In the genomic region with DNA sequence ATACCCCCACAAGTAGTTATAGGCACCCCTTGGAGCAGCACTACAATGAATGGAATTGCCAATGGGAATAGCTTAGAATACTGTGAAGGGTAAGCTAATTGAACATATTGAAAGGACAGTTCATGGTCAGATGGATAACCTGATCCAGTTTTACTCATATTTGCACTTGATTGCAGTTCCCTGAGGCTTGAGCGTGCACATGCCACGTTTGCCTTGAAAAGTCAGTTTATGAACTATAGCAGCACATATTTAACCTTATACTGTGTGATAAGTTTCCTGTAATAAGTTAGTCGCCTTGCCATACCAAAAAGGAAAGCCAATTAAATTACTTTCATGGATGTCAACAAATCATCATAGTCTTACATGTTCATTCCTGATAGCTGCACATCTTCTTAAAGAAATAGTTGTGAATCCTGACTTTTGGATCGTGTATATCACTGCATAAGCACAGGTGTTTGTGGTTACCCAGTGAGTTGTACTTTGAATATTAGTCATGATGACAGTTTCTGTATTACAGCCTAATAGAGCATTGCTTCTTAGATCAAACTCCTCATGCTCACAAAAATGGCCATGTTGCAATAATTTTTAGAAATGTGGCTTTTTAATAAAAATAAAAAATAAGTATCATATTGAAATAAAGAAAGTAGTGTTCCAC, we compare ENCODE assay signal across 1 cellular context.
A peak's percentile ranks its signal among the peaks of the same experiment; 100 is the strongest.
TF ChIP-seq lines count a peak whose summit lies in the region.

No MANE protein-coding gene starts in this region.

TF ChIP-seq in GM12878, 131 proteins besides CTCF, POLR2A, EP300 and RAD21 (continued from another document and continues in another):
- TF ChIP-seq, protein P1, sequence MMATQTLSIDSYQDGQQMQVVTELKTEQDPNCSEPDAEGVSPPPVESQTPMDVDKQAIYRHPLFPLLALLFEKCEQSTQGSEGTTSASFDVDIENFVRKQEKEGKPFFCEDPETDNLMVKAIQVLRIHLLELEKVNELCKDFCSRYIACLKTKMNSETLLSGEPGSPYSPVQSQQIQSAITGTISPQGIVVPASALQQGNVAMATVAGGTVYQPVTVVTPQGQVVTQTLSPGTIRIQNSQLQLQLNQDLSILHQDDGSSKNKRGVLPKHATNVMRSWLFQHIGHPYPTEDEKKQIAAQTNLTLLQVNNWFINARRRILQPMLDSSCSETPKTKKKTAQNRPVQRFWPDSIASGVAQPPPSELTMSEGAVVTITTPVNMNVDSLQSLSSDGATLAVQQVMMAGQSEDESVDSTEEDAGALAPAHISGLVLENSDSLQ (IDR thresholded peaks at IDR 0.05): no peak
- TF ChIP-seq CREB1 (IDR thresholded peaks at IDR 0.05; ENCODE audit: low read depth): 0 out of 2 replicates have a peak, but pooled peaks have one; percentile 26
- TF ChIP-seq WRNIP1 (IDR thresholded peaks at IDR 0.05; ENCODE audit: borderline replicate concordance, low read depth, low read length): no peak
- no peak for TF ChIP-seq YY1 (IDR thresholded peaks at IDR 0.05; ENCODE audit: low read depth, low read length)
- TF ChIP-seq CBFB (IDR thresholded peaks at IDR 0.05; ENCODE audit: low read depth): peak; percentile 84
- TF ChIP-seq PAX8 (IDR thresholded peaks at IDR 0.05): no peak
- TF ChIP-seq FOS (IDR thresholded peaks at IDR 0.05; ENCODE audit: borderline replicate concordance, extremely low read depth, insufficient read length): no peak
- peak in 1 of 2 experiments; percentile 58; a peak in 1 of 4 replicates for TF ChIP-seq CEBPB (IDR thresholded peaks at IDR 0.05; ENCODE audit: borderline replicate concordance in 1 of 2, low read depth in 2 of 2, low read length in 2 of 2)
- TF ChIP-seq TCF12 (IDR thresholded peaks at IDR 0.05; ENCODE audit: low read depth, low read length): peak; percentile 88; the same call in 1 of the 2 replicates
- TF ChIP-seq, protein P2, sequence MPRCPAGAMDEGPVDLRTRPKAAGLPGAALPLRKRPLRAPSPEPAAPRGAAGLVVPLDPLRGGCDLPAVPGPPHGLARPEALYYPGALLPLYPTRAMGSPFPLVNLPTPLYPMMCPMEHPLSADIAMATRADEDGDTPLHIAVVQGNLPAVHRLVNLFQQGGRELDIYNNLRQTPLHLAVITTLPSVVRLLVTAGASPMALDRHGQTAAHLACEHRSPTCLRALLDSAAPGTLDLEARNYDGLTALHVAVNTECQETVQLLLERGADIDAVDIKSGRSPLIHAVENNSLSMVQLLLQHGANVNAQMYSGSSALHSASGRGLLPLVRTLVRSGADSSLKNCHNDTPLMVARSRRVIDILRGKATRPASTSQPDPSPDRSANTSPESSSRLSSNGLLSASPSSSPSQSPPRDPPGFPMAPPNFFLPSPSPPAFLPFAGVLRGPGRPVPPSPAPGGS (IDR thresholded peaks at IDR 0.05; ENCODE audit: borderline replicate concordance, insufficient read depth, low read depth, low read length, poor library complexity, severe bottlenecking): peak; percentile 29
- TF ChIP-seq NFIC (IDR thresholded peaks at IDR 0.05; ENCODE audit: low read depth, low read length): peak; percentile 95
- 0 out of 2 replicates have a peak, but pooled peaks have one; percentile 41 for TF ChIP-seq EED (IDR thresholded peaks at IDR 0.05; ENCODE audit: low read depth)
- peak; percentile 46 to 61; a peak in 2 of 4 replicates for TF ChIP-seq IKZF2 (IDR thresholded peaks at IDR 0.05)
- TF ChIP-seq PML (IDR thresholded peaks at IDR 0.05; ENCODE audit: low read length): 0 out of 2 replicates have a peak, but pooled peaks have one; percentile 45
- TF ChIP-seq CHD1 (IDR thresholded peaks at IDR 0.05; ENCODE audit: low read depth, low read length): no peak
- TF ChIP-seq ZNF217 (IDR thresholded peaks at IDR 0.05): no peak
- TF ChIP-seq PAX5 (IDR thresholded peaks at IDR 0.05; ENCODE audit: borderline replicate concordance, low read depth, low read length): no peak
- peak; percentile 99 for TF ChIP-seq RUNX3 (IDR thresholded peaks at IDR 0.05; ENCODE audit: low read length)
- TF ChIP-seq MTA3 (IDR thresholded peaks at IDR 0.05; ENCODE audit: borderline replicate concordance, low read length): 0 out of 2 replicates have a peak, but pooled peaks have one; percentile 31
- no peak for TF ChIP-seq ZBED1 (IDR thresholded peaks at IDR 0.05; ENCODE audit: borderline replicate concordance)
- TF ChIP-seq, protein P3, sequence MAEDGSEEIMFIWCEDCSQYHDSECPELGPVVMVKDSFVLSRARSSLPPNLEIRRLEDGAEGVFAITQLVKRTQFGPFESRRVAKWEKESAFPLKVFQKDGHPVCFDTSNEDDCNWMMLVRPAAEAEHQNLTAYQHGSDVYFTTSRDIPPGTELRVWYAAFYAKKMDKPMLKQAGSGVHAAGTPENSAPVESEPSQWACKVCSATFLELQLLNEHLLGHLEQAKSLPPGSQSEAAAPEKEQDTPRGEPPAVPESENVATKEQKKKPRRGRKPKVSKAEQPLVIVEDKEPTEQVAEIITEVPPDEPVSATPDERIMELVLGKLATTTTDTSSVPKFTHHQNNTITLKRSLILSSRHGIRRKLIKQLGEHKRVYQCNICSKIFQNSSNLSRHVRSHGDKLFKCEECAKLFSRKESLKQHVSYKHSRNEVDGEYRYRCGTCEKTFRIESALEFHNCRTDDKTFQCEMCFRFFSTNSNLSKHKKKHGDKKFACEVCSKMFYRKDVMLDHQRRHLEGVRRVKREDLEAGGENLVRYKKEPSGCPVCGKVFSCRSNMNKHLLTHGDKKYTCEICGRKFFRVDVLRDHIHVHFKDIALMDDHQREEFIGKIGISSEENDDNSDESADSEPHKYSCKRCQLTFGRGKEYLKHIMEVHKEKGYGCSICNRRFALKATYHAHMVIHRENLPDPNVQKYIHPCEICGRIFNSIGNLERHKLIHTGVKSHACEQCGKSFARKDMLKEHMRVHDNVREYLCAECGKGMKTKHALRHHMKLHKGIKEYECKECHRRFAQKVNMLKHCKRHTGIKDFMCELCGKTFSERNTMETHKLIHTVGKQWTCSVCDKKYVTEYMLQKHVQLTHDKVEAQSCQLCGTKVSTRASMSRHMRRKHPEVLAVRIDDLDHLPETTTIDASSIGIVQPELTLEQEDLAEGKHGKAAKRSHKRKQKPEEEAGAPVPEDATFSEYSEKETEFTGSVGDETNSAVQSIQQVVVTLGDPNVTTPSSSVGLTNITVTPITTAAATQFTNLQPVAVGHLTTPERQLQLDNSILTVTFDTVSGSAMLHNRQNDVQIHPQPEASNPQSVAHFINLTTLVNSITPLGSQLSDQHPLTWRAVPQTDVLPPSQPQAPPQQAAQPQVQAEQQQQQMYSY (CRISPR knock-in tag; IDR thresholded peaks at IDR 0.05): no peak
- no peak for TF ChIP-seq SMAD5 (IDR thresholded peaks at IDR 0.05; ENCODE audit: low read depth)
- no peak for TF ChIP-seq BRCA1 (IDR thresholded peaks at IDR 0.05; ENCODE audit: low read depth, low read length)
- no peak for TF ChIP-seq SUPT20H (IDR thresholded peaks at IDR 0.05; ENCODE audit: borderline replicate concordance, control insufficient read depth, low read depth, low read length)
- no peak for TF ChIP-seq STAT3 (IDR thresholded peaks at IDR 0.05; ENCODE audit: low read depth, low read length)
- TF ChIP-seq LARP7 (IDR thresholded peaks at IDR 0.05): no peak
- TF ChIP-seq, protein P4, sequence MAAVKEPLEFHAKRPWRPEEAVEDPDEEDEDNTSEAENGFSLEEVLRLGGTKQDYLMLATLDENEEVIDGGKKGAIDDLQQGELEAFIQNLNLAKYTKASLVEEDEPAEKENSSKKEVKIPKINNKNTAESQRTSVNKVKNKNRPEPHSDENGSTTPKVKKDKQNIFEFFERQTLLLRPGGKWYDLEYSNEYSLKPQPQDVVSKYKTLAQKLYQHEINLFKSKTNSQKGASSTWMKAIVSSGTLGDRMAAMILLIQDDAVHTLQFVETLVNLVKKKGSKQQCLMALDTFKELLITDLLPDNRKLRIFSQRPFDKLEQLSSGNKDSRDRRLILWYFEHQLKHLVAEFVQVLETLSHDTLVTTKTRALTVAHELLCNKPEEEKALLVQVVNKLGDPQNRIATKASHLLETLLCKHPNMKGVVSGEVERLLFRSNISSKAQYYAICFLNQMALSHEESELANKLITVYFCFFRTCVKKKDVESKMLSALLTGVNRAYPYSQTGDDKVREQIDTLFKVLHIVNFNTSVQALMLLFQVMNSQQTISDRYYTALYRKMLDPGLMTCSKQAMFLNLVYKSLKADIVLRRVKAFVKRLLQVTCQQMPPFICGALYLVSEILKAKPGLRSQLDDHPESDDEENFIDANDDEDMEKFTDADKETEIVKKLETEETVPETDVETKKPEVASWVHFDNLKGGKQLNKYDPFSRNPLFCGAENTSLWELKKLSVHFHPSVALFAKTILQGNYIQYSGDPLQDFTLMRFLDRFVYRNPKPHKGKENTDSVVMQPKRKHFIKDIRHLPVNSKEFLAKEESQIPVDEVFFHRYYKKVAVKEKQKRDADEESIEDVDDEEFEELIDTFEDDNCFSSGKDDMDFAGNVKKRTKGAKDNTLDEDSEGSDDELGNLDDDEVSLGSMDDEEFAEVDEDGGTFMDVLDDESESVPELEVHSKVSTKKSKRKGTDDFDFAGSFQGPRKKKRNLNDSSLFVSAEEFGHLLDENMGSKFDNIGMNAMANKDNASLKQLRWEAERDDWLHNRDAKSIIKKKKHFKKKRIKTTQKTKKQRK (IDR thresholded peaks at IDR 0.05; ENCODE audit: low read depth, low read length): no peak
- TF ChIP-seq, protein P5, sequence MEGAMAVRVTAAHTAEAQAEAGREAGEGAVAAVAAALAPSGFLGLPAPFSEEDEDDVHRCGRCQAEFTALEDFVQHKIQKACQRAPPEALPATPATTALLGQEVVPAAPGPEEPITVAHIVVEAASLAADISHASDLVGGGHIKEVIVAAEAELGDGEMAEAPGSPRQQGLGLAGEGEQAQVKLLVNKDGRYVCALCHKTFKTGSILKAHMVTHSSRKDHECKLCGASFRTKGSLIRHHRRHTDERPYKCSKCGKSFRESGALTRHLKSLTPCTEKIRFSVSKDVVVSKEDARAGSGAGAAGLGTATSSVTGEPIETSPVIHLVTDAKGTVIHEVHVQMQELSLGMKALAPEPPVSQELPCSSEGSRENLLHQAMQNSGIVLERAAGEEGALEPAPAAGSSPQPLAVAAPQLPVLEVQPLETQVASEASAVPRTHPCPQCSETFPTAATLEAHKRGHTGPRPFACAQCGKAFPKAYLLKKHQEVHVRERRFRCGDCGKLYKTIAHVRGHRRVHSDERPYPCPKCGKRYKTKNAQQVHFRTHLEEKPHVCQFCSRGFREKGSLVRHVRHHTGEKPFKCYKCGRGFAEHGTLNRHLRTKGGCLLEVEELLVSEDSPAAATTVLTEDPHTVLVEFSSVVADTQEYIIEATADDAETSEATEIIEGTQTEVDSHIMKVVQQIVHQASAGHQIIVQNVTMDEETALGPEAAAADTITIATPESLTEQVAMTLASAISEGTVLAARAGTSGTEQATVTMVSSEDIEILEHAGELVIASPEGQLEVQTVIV (IDR thresholded peaks at IDR 0.05; ENCODE audit: borderline replicate concordance, partially characterized antibody): no peak
- TF ChIP-seq, protein P6, sequence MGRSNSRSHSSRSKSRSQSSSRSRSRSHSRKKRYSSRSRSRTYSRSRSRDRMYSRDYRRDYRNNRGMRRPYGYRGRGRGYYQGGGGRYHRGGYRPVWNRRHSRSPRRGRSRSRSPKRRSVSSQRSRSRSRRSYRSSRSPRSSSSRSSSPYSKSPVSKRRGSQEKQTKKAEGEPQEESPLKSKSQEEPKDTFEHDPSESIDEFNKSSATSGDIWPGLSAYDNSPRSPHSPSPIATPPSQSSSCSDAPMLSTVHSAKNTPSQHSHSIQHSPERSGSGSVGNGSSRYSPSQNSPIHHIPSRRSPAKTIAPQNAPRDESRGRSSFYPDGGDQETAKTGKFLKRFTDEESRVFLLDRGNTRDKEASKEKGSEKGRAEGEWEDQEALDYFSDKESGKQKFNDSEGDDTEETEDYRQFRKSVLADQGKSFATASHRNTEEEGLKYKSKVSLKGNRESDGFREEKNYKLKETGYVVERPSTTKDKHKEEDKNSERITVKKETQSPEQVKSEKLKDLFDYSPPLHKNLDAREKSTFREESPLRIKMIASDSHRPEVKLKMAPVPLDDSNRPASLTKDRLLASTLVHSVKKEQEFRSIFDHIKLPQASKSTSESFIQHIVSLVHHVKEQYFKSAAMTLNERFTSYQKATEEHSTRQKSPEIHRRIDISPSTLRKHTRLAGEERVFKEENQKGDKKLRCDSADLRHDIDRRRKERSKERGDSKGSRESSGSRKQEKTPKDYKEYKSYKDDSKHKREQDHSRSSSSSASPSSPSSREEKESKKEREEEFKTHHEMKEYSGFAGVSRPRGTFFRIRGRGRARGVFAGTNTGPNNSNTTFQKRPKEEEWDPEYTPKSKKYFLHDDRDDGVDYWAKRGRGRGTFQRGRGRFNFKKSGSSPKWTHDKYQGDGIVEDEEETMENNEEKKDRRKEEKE (IDR thresholded peaks at IDR 0.05): no peak
- TF ChIP-seq MTA2 (IDR thresholded peaks at IDR 0.05; ENCODE audit: low read depth): peak; percentile 32; the same call in 1 of the 2 replicates
- TF ChIP-seq, protein P7, sequence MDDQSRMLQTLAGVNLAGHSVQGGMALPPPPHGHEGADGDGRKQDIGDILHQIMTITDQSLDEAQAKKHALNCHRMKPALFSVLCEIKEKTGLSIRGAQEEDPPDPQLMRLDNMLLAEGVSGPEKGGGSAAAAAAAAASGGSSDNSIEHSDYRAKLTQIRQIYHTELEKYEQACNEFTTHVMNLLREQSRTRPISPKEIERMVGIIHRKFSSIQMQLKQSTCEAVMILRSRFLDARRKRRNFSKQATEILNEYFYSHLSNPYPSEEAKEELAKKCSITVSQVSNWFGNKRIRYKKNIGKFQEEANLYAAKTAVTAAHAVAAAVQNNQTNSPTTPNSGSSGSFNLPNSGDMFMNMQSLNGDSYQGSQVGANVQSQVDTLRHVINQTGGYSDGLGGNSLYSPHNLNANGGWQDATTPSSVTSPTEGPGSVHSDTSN (IDR thresholded peaks at IDR 0.05; ENCODE audit: insufficient replicate concordance, low read depth, low read length): no peak
- peak; percentile 72; the same call in 1 of the 2 replicates for TF ChIP-seq BCL11A (IDR thresholded peaks at IDR 0.05; ENCODE audit: low read depth, low read length)
- peak; percentile 82 for TF ChIP-seq IRF4 (IDR thresholded peaks at IDR 0.05; ENCODE audit: low read depth, low read length)
- TF ChIP-seq MYC (IDR thresholded peaks at IDR 0.05; ENCODE audit: insufficient read depth, insufficient read length, insufficient replicate concordance, low read length, severe bottlenecking): no peak
- TF ChIP-seq, protein P8, sequence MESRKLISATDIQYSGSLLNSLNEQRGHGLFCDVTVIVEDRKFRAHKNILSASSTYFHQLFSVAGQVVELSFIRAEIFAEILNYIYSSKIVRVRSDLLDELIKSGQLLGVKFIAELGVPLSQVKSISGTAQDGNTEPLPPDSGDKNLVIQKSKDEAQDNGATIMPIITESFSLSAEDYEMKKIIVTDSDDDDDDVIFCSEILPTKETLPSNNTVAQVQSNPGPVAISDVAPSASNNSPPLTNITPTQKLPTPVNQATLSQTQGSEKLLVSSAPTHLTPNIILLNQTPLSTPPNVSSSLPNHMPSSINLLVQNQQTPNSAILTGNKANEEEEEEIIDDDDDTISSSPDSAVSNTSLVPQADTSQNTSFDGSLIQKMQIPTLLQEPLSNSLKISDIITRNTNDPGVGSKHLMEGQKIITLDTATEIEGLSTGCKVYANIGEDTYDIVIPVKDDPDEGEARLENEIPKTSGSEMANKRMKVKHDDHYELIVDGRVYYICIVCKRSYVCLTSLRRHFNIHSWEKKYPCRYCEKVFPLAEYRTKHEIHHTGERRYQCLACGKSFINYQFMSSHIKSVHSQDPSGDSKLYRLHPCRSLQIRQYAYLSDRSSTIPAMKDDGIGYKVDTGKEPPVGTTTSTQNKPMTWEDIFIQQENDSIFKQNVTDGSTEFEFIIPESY (IDR thresholded peaks at IDR 0.05): no peak
- peak in 1 of 2 experiments; percentile 47; a peak in 1 of 4 replicates for TF ChIP-seq BHLHE40 (IDR thresholded peaks at IDR 0.05; ENCODE audit: borderline replicate concordance in 1 of 2, low read depth in 2 of 2, low read length in 1 of 2)
